ENCODE assay signal across 7 cellular contexts in the genomic region with DNA sequence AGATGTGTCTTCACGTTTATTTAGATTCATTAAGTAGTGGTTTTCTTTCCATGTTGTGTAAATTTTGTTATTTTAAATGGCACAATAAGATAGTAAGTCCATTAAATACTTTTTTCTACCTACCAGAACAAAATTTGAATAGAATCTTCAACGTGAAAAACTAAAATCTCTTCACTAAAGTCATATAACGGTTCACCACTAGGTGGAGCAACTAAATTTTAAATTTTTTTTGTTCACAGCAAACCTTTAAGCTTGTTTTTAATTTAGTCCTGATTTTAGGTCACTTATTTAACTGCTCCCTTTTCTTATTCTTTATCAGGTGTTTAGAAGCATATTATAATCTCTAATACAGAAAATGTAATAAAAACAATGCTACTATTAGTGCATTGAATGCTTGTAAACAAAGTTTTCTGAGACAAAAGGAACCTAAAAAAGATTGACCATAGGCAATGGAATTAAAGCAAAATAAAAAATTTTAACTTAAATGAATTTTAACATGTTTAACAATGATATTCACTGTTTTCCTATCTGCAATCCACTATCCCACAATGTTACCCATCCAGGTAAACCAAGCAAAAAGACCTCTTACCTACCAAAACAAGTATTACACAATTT. TPM values are rescaled to one million over a fixed set of nuclear protein-coding genes. Genes with fewer than 3 reads are reported as not detected.
DNase-seq lines count a peak whose midpoint lies in the region; ATAC-seq and TF ChIP-seq lines count a peak whose summit lies in the region.

No MANE protein-coding gene starts in this region.

- H3K4me3 Mint-ChIP-seq in nephron, result no peak overlapping the region

- no peak overlapping the region for H3K27ac Mint-ChIP-seq in nephron

- no peak for ATAC-seq in GM18858 (IDR thresholded peaks at IDR 0.05; ENCODE audit: unreplicated experiment)
- no peak for ATAC-seq in esophagus mucosa
- ATAC-seq in GM18907 (IDR thresholded peaks at IDR 0.05; ENCODE audit: unreplicated experiment), result no peak

- H3K4me3 ChIP-seq in choroid plexus epithelial cell (ENCODE audit: low read depth, low read length), result no peak overlapping the region

- TF ChIP-seq CTCF in GM10248 (IDR thresholded peaks at IDR 0.05; ENCODE audit: control extremely low read depth, extremely low read depth, low read depth, missing control alignments) (peak; percentile 38), choroid plexus epithelial cell (conservative IDR thresholded peaks at IDR 0.05; ENCODE audit: low read depth, low read length) (peak; percentile 57), nephron (IDR thresholded peaks at IDR 0.05; ENCODE audit: unreplicated experiment in 3 of 3) (peak; percentile 51 to 70 (median 66))

- H3K4me1 Mint-ChIP-seq in nephron, result no peaks in the 10 kb centered on the region

- H3K27me3 Mint-ChIP-seq in nephron (ENCODE audit: low read depth), result no peaks in the 10 kb centered on the region

- no peaks in the 10 kb centered on the region for H3K36me3 Mint-ChIP-seq in nephron (ENCODE audit: low read depth)

- POLR2A ChIA-PET in GM10248 (lab: Yijun Ruan, JAX), result interaction anchor here (1.0 kb wide), 1 partner anchor 28 kb away, joined by 3 read pairs; the partner anchor contains the start of gene PKN2

- CTCF ChIA-PET in GM10248 (lab: Yijun Ruan, JAX), result interaction anchor here (1.0 to 17.4 kb wide), 18 partner anchors 9 to 708 kb away, joined by 3 to 142 read pairs (median 4); partner anchors contain the start of gene PKN2

- H3K9me3 Mint-ChIP-seq in nephron, result no peaks in the 10 kb centered on the region

- DNase-seq in GM10248 (ENCODE audit: extremely low spot score), result peak; percentile 20
- peak; percentile 43 for DNase-seq in NCI-H1105 treated with DMSO at 0.1 percent for 48 hours (lab: John Stamatoyannopoulos, UW)
- peak; percentile 61 for DNase-seq in choroid plexus epithelial cell (ENCODE audit: low read depth)

RNA-seq across cellular contexts. Expression of gene PKN2, which starts 28.3 kb away (rescaled TPM):
- 34.5 TPM for total RNA-seq in esophagus mucosa
